9 cellular contexts compared by ENCODE assay signal in genomic region chr20:47354388-47354709, GRCh38. TPM values are rescaled to one million over a fixed set of nuclear protein-coding genes. Genes with fewer than 3 reads are reported as not detected.
DNase-seq lines count a peak whose midpoint lies in the region; ATAC-seq, FAIRE-seq and TF ChIP-seq lines count a peak whose summit lies in the region.
"Had no signal": no experiment of that assay in that cellular context is flagged by ENCODE, and none has a peak within 500 bp of the region (broad histone marks: within the 10 kb centered on the region; RNA-seq: fewer than 3 reads in every experiment).

No MANE protein-coding gene starts in this region.

- H3K4me2 ChIP-seq in HepG2 (ENCODE audit: low read depth, low read length) = peak overlapping the region; percentile 91

- TF ChIP-seq CTCF in HepG2 (CRISPR knock-in tag; IDR thresholded peaks at IDR 0.05) (no peak), tibial nerve (IDR thresholded peaks at IDR 0.05) (no peak), GM13976 (IDR thresholded peaks at IDR 0.05; ENCODE audit: borderline replicate concordance, control extremely low read depth, extremely low read depth, insufficient read depth, missing control alignments) (no peak)

- TF ChIP-seq EP300 in HepG2 (IDR thresholded peaks at IDR 0.05; ENCODE audit: low read depth in 2 of 2, low read length in 2 of 2) = no peak
- TF ChIP-seq EP300 in HepG2 (CRISPR knock-in tag; IDR thresholded peaks at IDR 0.05; ENCODE audit: borderline replicate concordance) = no peak
- TF ChIP-seq EP300 in tibial nerve (IDR thresholded peaks at IDR 0.05) = no peak

- H3K4me1 ChIP-seq in HepG2 (ENCODE audit: insufficient read depth, low read length) (peaks cover 78% of the 10 kb centered on the region), tibial nerve (peaks cover 10 to 100% (median 94%) of the 10 kb centered on the region in 4 donors)

- H3K79me2 ChIP-seq in HepG2 (ENCODE audit: insufficient read depth, low read length) = peaks cover 79% of the 10 kb centered on the region

- H3K27ac ChIP-seq in HepG2 (ENCODE audit: extremely low read length, insufficient read depth, low read length) = peak overlapping the region; percentile 99
- H3K27ac ChIP-seq in tibial nerve = peak overlapping the region; percentile 92 to 100 (median 98)

- no peaks in the 10 kb centered on the region; a peak in 1 of 5 replicates for H3K27me3 ChIP-seq in HepG2 (ENCODE audit: control insufficient read depth in 1 of 2, insufficient read depth in 2 of 2, low read length in 2 of 2)
- no peaks in the 10 kb centered on the region for H3K27me3 ChIP-seq in tibial nerve

- H3K4me3 Mint-ChIP-seq in activated naive CD4-positive, alpha-beta T cell treated with anti-CD3 and anti-CD28 coated beads, Interleukin-2, amount 50 U/mL, for 24 hours = peak overlapping the region; percentile 91

- no TSS peak for BruUV-seq in HepG2 (replicated peaks; lab: Mats Ljungman, UMichigan)

- H3K27ac Mint-ChIP-seq in activated naive CD4-positive, alpha-beta T cell treated with anti-CD3 and anti-CD28 coated beads, Interleukin-2, amount 50 U/mL, for 24 hours = peak overlapping the region; percentile 69

- H3K9me3 Mint-ChIP-seq in activated naive CD4-positive, alpha-beta T cell treated with anti-CD3 and anti-CD28 coated beads, Interleukin-2, amount 50 U/mL, for 24 hours = no peaks in the 10 kb centered on the region

- TF ChIP-seq RAD21 in HepG2 (CRISPR knock-in tag; IDR thresholded peaks at IDR 0.05) = no peak

- intact Hi-C loops in HepG2 (cut with micrococcal nuclease; ENCODE audit: unreplicated experiment) = no loop called here

- peaks cover 38% of the 10 kb centered on the region for H4K20me1 ChIP-seq in HepG2 (ENCODE audit: insufficient read depth, low read length)

- 0 out of 4 replicates have a peak, but pooled peaks of 1 of the 2 experiments have one; percentile 1 for TF ChIP-seq POLR2A in HepG2 (IDR thresholded peaks at IDR 0.05; ENCODE audit: insufficient read depth in 1 of 2, low read depth in 2 of 2, low read length in 2 of 2)
- TF ChIP-seq POLR2A in tibial nerve (IDR thresholded peaks at IDR 0.05) = no peak

- H3K4me1 Mint-ChIP-seq in activated naive CD4-positive, alpha-beta T cell treated with anti-CD3 and anti-CD28 coated beads, Interleukin-2, amount 50 U/mL, for 24 hours = peaks cover 28% of the 10 kb centered on the region

- H3K9me3 ChIP-seq in HepG2 (ENCODE audit: low read length) (no peaks in the 10 kb centered on the region), tibial nerve (no peaks in the 10 kb centered on the region)

- CTCF ChIA-PET in HepG2 (lab: Yijun Ruan, JAX; ENCODE audit: low intra/inter-chr PET ratio, low total read pairs) = interaction anchor here (1.7 kb wide), 1 partner anchor 30 kb away, joined by 7 read pairs; no protein-coding TSS in a partner anchor

- no peak for FAIRE-seq in HepG2 (lab: Jason Lieb, UNC)

- H3K4me3 ChIP-seq in HepG2 (replicated peaks in 1 of 3; ENCODE audit: insufficient read depth in 1 of 3, low read depth in 2 of 3, low read length in 3 of 3) (peak overlapping the region; percentile 72 to 81 (median 73)), tibial nerve (peak overlapping the region in 2 of 4 donors; percentile 4 to 38)

- H3K9ac ChIP-seq in HepG2 (ENCODE audit: insufficient read depth, low read depth, low read length) = peak overlapping the region; percentile 99

- no peak for ATAC-seq in HepG2

- 35% methylated on average over 3 of the region's 3 CpGs for WGBS in HepG2 (ENCODE audit: low lambda C conversion rate)
- 7 to 9% methylated on average over 3 of the region's 3 CpGs for WGBS in tibial nerve, 2 donors

- no peak overlapping the region for H2AFZ ChIP-seq in HepG2 (ENCODE audit: low read length)

- DNase-seq in activated naive CD4-positive, alpha-beta T cell treated with Interleukin-2 at 50 U/mL for 16 hours = no peak
- peak; percentile 29 for DNase-seq in astrocyte of the hippocampus (ENCODE audit: low read depth, low spot score)
- DNase-seq in HepG2 (ENCODE audit: low spot score) = no peak
- DNase-seq in tibial nerve (ENCODE audit: low spot score in 2 of 2) = no peak
- DNase-seq in cerebellum (ENCODE audit: low spot score) = no peak
- no peak for DNase-seq in COLO829 (ENCODE audit: low spot score)
- DNase-seq in GM13976 (ENCODE audit: low spot score) = no peak
- DNase-seq: Calu3 had no signal

- in situ Hi-C loops in HepG2 (cut with HindIII; ENCODE audit: extremely low pct_ligation_motif_present, low pct_unique_long_range_greater_than_20kb) = no loop called here
- in situ Hi-C loops in GM13976 (cut with MboI; ENCODE audit: low sequenced_read_pairs, unreplicated experiment) = no loop called here

- POLR2A ChIA-PET in HepG2 (lab: Yijun Ruan, JAX) = interaction anchor here (1.0 to 13.6 kb wide), 9 partner anchors 7 to 153 kb away, joined by 3 to 624 read pairs (median 184); no protein-coding TSS in a partner anchor

- H3K27me3 Mint-ChIP-seq in activated naive CD4-positive, alpha-beta T cell treated with anti-CD3 and anti-CD28 coated beads, Interleukin-2, amount 50 U/mL, for 24 hours = no peaks in the 10 kb centered on the region

- peaks cover 2% of the 10 kb centered on the region for H3K36me3 Mint-ChIP-seq in activated naive CD4-positive, alpha-beta T cell treated with anti-CD3 and anti-CD28 coated beads, Interleukin-2, amount 50 U/mL, for 24 hours

- H3K36me3 ChIP-seq in HepG2 (replicated peaks in 1 of 2; ENCODE audit: control insufficient read depth in 1 of 2, insufficient read depth in 2 of 2, low read length in 2 of 2) (peaks cover 5 to 23% of the 10 kb centered on the region in 2 experiments), tibial nerve (no peaks in the 10 kb centered on the region)

TF ChIP-seq in HepG2, 621 proteins besides CTCF, POLR2A, EP300 and RAD21 (continues in another document):
- TF ChIP-seq ZNF142 (CRISPR knock-in tag; IDR thresholded peaks at IDR 0.05) = 0 out of 2 replicates have a peak, but pooled peaks have one; percentile 18

RNA-seq across cellular contexts. Expression of gene ZMYND8, which starts 2.1 kb away (rescaled TPM):
- total RNA-seq in HepG2 (2016; rRNA removed; fragmentation: Illumina TruSeq; extraction: Trizol) (53.9 and 71.9 TPM in 2 replicates), tibial nerve (10 to 100 TPM; 45.3 to 69.9 (median 49.8) TPM), cerebellum (39.7 TPM)
- 45.3 and 50.7 TPM in 2 replicates for total RNA-seq in HepG2 (2016; cell fraction: cytosol; rRNA removed; fragmentation: Illumina TruSeq; extraction: Trizol; ENCODE audit: low read depth)
- total RNA-seq in HepG2 (2016; cell fraction: insoluble cytoplasmic fraction; rRNA removed; fragmentation: Illumina TruSeq; extraction: Trizol) = 54.7 and 64.5 TPM in 2 replicates
- total RNA-seq in HepG2 (2016; cell fraction: membrane; rRNA removed; fragmentation: Illumina TruSeq; extraction: Trizol) = 30.6 and 34.0 TPM in 2 replicates
- 90.9 and 106 TPM in 2 replicates for total RNA-seq in HepG2 (2016; cell fraction: nucleus; rRNA removed; fragmentation: Illumina TruSeq; extraction: Trizol)
- 81.4 and 84.7 TPM in 2 replicates for polyA plus RNA-seq in HepG2 (2011; rRNA removed)
- polyA plus RNA-seq in HepG2 (2011; cell fraction: cytosol; rRNA removed) = 41.2 and 45.2 TPM in 2 replicates
- polyA plus RNA-seq in HepG2 (2011; cell fraction: nucleus; rRNA removed) = 139 and 149 TPM in 2 replicates
- polyA plus RNA-seq in HepG2 (2012) = 50.4 and 60.2 TPM in 2 replicates
- 1.9 and 2.5 TPM in 2 replicates for polyA plus RNA-seq in HepG2 (2016; cell fraction: cytosol; fragmentation: Illumina TruSeq; extraction: Trizol; ENCODE audit: low read depth)
- polyA plus RNA-seq in HepG2 (2016; cell fraction: insoluble cytoplasmic fraction; fragmentation: Illumina TruSeq; extraction: Trizol; ENCODE audit: low read depth) = 42.7 and 55.7 TPM in 2 replicates
- 7.9 and 9.1 TPM in 2 replicates for polyA plus RNA-seq in HepG2 (2016; cell fraction: membrane; fragmentation: Illumina TruSeq; extraction: Trizol; ENCODE audit: low read depth)
- polyA plus RNA-seq in HepG2 (2016; cell fraction: nucleus; fragmentation: Illumina TruSeq; extraction: Trizol; ENCODE audit: insufficient read depth, low read depth) = 103 and 106 TPM in 2 replicates
- 14.1 and 79.4 TPM in 2 replicates for polyA minus RNA-seq in HepG2 (2011; rRNA and poly(A)+ RNA removed; ENCODE audit: low replicate concordance)
- polyA minus RNA-seq in HepG2 (2011; cell fraction: cytosol; rRNA and poly(A)+ RNA removed) = 66.7 and 69.5 TPM in 2 replicates
- polyA minus RNA-seq in HepG2 (2011; cell fraction: nucleus; rRNA and poly(A)+ RNA removed) = 190 and 220 TPM in 2 replicates
